In the genomic region with DNA sequence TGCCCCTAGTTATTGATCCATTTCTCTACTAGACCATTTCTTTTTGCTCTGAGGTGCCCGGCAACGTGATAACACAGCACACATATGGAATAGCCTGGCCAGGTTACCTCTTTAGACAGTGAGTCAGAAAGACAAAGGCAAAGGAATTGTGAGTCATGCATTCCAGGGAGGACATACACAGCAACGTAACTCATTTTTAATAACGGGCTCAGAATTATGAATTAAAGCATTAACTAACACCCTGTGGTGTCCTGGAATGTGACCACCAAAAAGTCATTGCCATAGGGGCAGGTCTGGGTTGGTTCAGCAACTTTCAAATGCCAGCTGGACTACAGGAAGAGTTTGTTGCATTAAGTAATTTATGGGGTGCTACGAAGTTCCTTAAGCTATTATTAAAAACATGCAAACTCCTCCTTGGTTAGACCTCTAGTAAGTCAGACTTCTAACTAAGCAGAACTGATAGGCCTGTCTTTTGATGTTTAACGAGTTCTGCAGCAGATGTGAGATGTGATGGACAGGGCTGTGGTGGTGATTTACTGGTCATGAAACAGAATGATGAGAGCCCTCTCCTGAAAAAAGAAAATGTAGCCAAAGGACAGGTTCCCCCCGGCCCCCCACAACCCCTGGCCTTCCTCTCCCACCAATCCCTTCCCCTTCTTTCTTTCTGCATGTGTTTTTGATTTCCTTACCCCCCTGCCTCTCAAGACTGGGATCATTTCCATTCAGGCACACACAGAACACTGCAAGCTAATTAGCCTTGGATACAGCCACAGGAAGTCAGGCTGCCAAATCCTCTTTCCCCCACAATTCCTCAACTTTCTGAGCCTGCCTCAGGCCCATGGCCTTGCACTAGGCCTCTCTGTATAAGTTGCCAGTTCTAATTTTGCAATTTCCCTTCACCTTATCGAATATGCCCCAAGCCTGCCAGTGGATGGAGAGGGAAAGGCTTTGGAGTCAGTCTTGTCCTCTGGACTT, we compare ENCODE assay signal across 8 cellular contexts.
A peak's percentile ranks its signal among the peaks of the same experiment; 100 is the strongest.
DNase-seq lines count a peak whose midpoint lies in the region; ATAC-seq and TF ChIP-seq lines count a peak whose summit lies in the region.

No MANE protein-coding gene starts in this region.

- H3K4me1 ChIP-seq in mesendoderm (ENCODE audit: control insufficient read depth, low read depth, low read length), result no peaks in the 10 kb centered on the region

- no peak overlapping the region for H3K9ac ChIP-seq in mesendoderm (ENCODE audit: low read length)

- ATAC-seq in natural killer cell treated with Interleukin-12 subunit alpha and Interleukin-12 subunit beta and Interleukin-15 and Interleukin-18, amount 100 ng/mL, for 72 hours, result no peak

- TF ChIP-seq CTCF in AG09319 (IDR thresholded peaks at IDR 0.05; ENCODE audit: low read depth, low read length) (no peak), cardiac fibroblast (IDR thresholded peaks at IDR 0.05; ENCODE audit: low read depth, low read length) (no peak)

- no CpG with 5 or more reads among the region's 8 CpGs for WGBS in mesendoderm (ENCODE audit: extremely low coverage, insufficient coverage, low lambda C conversion rate)

- H3K4me3 Mint-ChIP-seq in natural killer cell treated with Interleukin-12 subunit alpha and Interleukin-12 subunit beta and Interleukin-15 and Interleukin-18, amount 100 ng/mL, for 72 hours, result no peak overlapping the region

- no peak overlapping the region for H3K4ac ChIP-seq in mesendoderm (ENCODE audit: low read depth, low read length)

- peak; percentile 52 for DNase-seq in AG09319 (ENCODE audit: extremely low read depth, low read depth)
- DNase-seq in M059J (ENCODE audit: low read depth), result peak; percentile 90
- peak; percentile 82 to 91 for DNase-seq in cardiac fibroblast (ENCODE audit: low read depth in 2 of 2)
- DNase-seq in mesendoderm, result peak; percentile 46
- DNase-seq in natural killer cell treated with Interleukin-12 subunit alpha and Interleukin-12 subunit beta and Interleukin-15 and Interleukin-18, amount 100 ng/mL, for 72 hours (ENCODE audit: low spot score), result no peak
- DNase-seq in SIG-M5 treated with dmso at 0.1 percent for 504 hours (lab: John Stamatoyannopoulos, UW; ENCODE audit: unreplicated experiment), result no peak
- no peak for DNase-seq in NCI-H526 treated with DMSO at 0.1 percent for 48 hours (lab: John Stamatoyannopoulos, UW)
- no peak for DNase-seq in NCI-H69 (lab: John Stamatoyannopoulos, UW)

- H3K4me3 ChIP-seq in cardiac fibroblast (replicated peaks in 1 of 2; ENCODE audit: low read depth in 2 of 2, low read length in 2 of 2) (no peak overlapping the region), mesendoderm (ENCODE audit: low read length) (no peak overlapping the region)

- no peak overlapping the region for H4K8ac ChIP-seq in mesendoderm (ENCODE audit: low read depth, low read length)

- no peak overlapping the region for H3K4me2 ChIP-seq in mesendoderm (ENCODE audit: low read length)

- H3K27ac ChIP-seq in mesendoderm (ENCODE audit: low read depth, low read length), result no peak overlapping the region

- H3K4me1 Mint-ChIP-seq in natural killer cell treated with Interleukin-12 subunit alpha and Interleukin-12 subunit beta and Interleukin-15 and Interleukin-18, amount 100 ng/mL, for 72 hours (ENCODE audit: low read depth in 2 of 2), result no peaks in the 10 kb centered on the region

- no peaks in the 10 kb centered on the region for H3K79me1 ChIP-seq in mesendoderm (ENCODE audit: low read length)

- H3K23ac ChIP-seq in mesendoderm (ENCODE audit: low read length), result no peak overlapping the region

- peaks cover 0 to 7% of the 10 kb centered on the region in 2 donors for H3K27me3 Mint-ChIP-seq in natural killer cell treated with Interleukin-12 subunit alpha and Interleukin-12 subunit beta and Interleukin-15 and Interleukin-18, amount 100 ng/mL, for 72 hours

- no peak overlapping the region for H3K56ac ChIP-seq in mesendoderm (ENCODE audit: low read length)

- no peaks in the 10 kb centered on the region for H3K9me3 Mint-ChIP-seq in natural killer cell treated with Interleukin-12 subunit alpha and Interleukin-12 subunit beta and Interleukin-15 and Interleukin-18, amount 100 ng/mL, for 72 hours

- H3K18ac ChIP-seq in mesendoderm (ENCODE audit: low read length), result no peak overlapping the region

- no peak overlapping the region for H2BK15ac ChIP-seq in mesendoderm (replicated peaks; ENCODE audit: low read depth)

- H2BK120ac ChIP-seq in mesendoderm (ENCODE audit: low read depth, low read length), result no peak overlapping the region

- H3K79me2 ChIP-seq in mesendoderm (ENCODE audit: control insufficient read depth, insufficient read depth, low read length), result no peaks in the 10 kb centered on the region

- H3K27me3 ChIP-seq in mesendoderm (ENCODE audit: insufficient read depth, low read length, poor library complexity), result no peaks in the 10 kb centered on the region

- H3K36me3 ChIP-seq in mesendoderm (ENCODE audit: control insufficient read depth, insufficient read depth, low read length), result no peaks in the 10 kb centered on the region

- H3K36me3 Mint-ChIP-seq in natural killer cell treated with Interleukin-12 subunit alpha and Interleukin-12 subunit beta and Interleukin-15 and Interleukin-18, amount 100 ng/mL, for 72 hours, result no peaks in the 10 kb centered on the region

- no peak overlapping the region for H4K5ac ChIP-seq in mesendoderm (ENCODE audit: low read length)

- H2BK5ac ChIP-seq in mesendoderm (ENCODE audit: low read length), result no peak overlapping the region

- H3K27ac Mint-ChIP-seq in natural killer cell treated with Interleukin-12 subunit alpha and Interleukin-12 subunit beta and Interleukin-15 and Interleukin-18, amount 100 ng/mL, for 72 hours, result no peak overlapping the region

- no peak overlapping the region for H2AK5ac ChIP-seq in mesendoderm (ENCODE audit: low read length)

Comparison
In these comparisons a context has a peak if more than half of its experiments do, and no peak if none do; other contexts are left out.
1. DNase-seq: peak in AG09319 (single experiment), M059J (single experiment), cardiac fibroblast (2 of 2) and mesendoderm (single experiment); none in natural killer cell treated with Interleukin-12 subunit alpha and Interleukin-12 subunit beta and Interleukin-15 and Interleukin-18, amount 100 ng/mL, for 72 hours (single experiment), SIG-M5 treated with dmso at 0.1 percent for 504 hours (single experiment), NCI-H526 treated with DMSO at 0.1 percent for 48 hours (single experiment) and NCI-H69 (single experiment).